In genomic region chr1:66351474-66351873, GRCh38 we compare ENCODE assay signal across 1 cellular context.
TF ChIP-seq lines count a peak whose summit lies in the region.

No MANE protein-coding gene starts in this region.

TF ChIP-seq in GM12878, 131 proteins besides CTCF, POLR2A, EP300 and RAD21 (continued from another document and continues in another):
- TF ChIP-seq JUNB (IDR thresholded peaks at IDR 0.05), result no peak
- no peak for TF ChIP-seq ELK1 (IDR thresholded peaks at IDR 0.05; ENCODE audit: low read depth, low read length)
- TF ChIP-seq CREM (IDR thresholded peaks at IDR 0.05; ENCODE audit: low read depth), result no peak
- no peak for TF ChIP-seq RELA (IDR thresholded peaks at IDR 0.05; ENCODE audit: borderline replicate concordance, partially characterized antibody)
- no peak for TF ChIP-seq BCL11A (IDR thresholded peaks at IDR 0.05; ENCODE audit: low read depth, low read length)
- TF ChIP-seq TCF12 (IDR thresholded peaks at IDR 0.05; ENCODE audit: low read depth, low read length), result no peak
- TF ChIP-seq NR2C1 (IDR thresholded peaks at IDR 0.05), result no peak
- TF ChIP-seq FOXM1 (IDR thresholded peaks at IDR 0.05; ENCODE audit: low read depth, low read length), result no peak
- TF ChIP-seq SUPT20H (IDR thresholded peaks at IDR 0.05; ENCODE audit: borderline replicate concordance, control insufficient read depth, low read depth, low read length), result no peak
- TF ChIP-seq USF1 (IDR thresholded peaks at IDR 0.05; ENCODE audit: borderline replicate concordance, extremely low read length, insufficient read depth, low read depth, low read length), result no peak
- no peak for TF ChIP-seq MTA2 (IDR thresholded peaks at IDR 0.05; ENCODE audit: low read depth)
- TF ChIP-seq PAX5 (IDR thresholded peaks at IDR 0.05; ENCODE audit: borderline replicate concordance, low read depth, low read length), result no peak
- TF ChIP-seq MYC (IDR thresholded peaks at IDR 0.05; ENCODE audit: insufficient read depth, insufficient read length, insufficient replicate concordance, low read length, severe bottlenecking), result no peak
- TF ChIP-seq BHLHE40 (IDR thresholded peaks at IDR 0.05; ENCODE audit: borderline replicate concordance in 1 of 2, low read depth in 2 of 2, low read length in 1 of 2), result no peak
- TF ChIP-seq PBX3 (IDR thresholded peaks at IDR 0.05; ENCODE audit: insufficient replicate concordance, low read depth, low read length), result no peak
- TF ChIP-seq POLR2AphosphoS5 (IDR thresholded peaks at IDR 0.05; ENCODE audit: low read length), result 0 out of 2 replicates have a peak, but pooled peaks have one; percentile 53
- TF ChIP-seq TAF1 (IDR thresholded peaks at IDR 0.05; ENCODE audit: borderline replicate concordance, low read depth, low read length), result no peak
- TF ChIP-seq ZBTB11 (CRISPR knock-in tag; IDR thresholded peaks at IDR 0.05), result no peak
- no peak for TF ChIP-seq ZBTB4 (CRISPR knock-in tag; IDR thresholded peaks at IDR 0.05)
- TF ChIP-seq POLR2AphosphoS2 (IDR thresholded peaks at IDR 0.05; ENCODE audit: low read depth, low read length), result no peak
- TF ChIP-seq MLLT1 (IDR thresholded peaks at IDR 0.05), result no peak
- no peak for TF ChIP-seq SRF (IDR thresholded peaks at IDR 0.05; ENCODE audit: low read depth in 2 of 2, low read length in 2 of 2)
- TF ChIP-seq ZBED1 (IDR thresholded peaks at IDR 0.05; ENCODE audit: borderline replicate concordance), result no peak
- TF ChIP-seq IRF3 (IDR thresholded peaks at IDR 0.05), result no peak
- TF ChIP-seq SPI1 (IDR thresholded peaks at IDR 0.05; ENCODE audit: borderline replicate concordance, insufficient read depth, low read depth, low read length), result no peak
- no peak for TF ChIP-seq CEBPZ (IDR thresholded peaks at IDR 0.05; ENCODE audit: low read depth, low read length)
- 0 out of 2 replicates have a peak, but pooled peaks have one; percentile 14 for TF ChIP-seq EED (IDR thresholded peaks at IDR 0.05; ENCODE audit: low read depth)
- TF ChIP-seq TARDBP (IDR thresholded peaks at IDR 0.05; ENCODE audit: borderline replicate concordance), result no peak
- peak; percentile 23; the same call in 1 of the 2 replicates for TF ChIP-seq PML (IDR thresholded peaks at IDR 0.05; ENCODE audit: low read length)
- TF ChIP-seq ZNF217 (IDR thresholded peaks at IDR 0.05), result no peak
- no peak for TF ChIP-seq PKNOX1 (IDR thresholded peaks at IDR 0.05)
- TF ChIP-seq ZZZ3 (IDR thresholded peaks at IDR 0.05; ENCODE audit: control insufficient read depth, insufficient read length, low read depth), result no peak
- no peak for TF ChIP-seq KAT2A (conservative IDR thresholded peaks at IDR 0.05; ENCODE audit: control insufficient read depth, low read depth, low read length)
- no peak for TF ChIP-seq MEF2A (IDR thresholded peaks at IDR 0.05; ENCODE audit: insufficient read depth, low read depth, low read length)
- no peak for TF ChIP-seq MXI1 (IDR thresholded peaks at IDR 0.05; ENCODE audit: low read depth, low read length)
- no peak for TF ChIP-seq YBX1 (IDR thresholded peaks at IDR 0.05)
- no peak for TF ChIP-seq ZNF24 (IDR thresholded peaks at IDR 0.05)
- TF ChIP-seq SUZ12 (IDR thresholded peaks at IDR 0.05; ENCODE audit: unreplicated experiment), result no peak
- TF ChIP-seq NFXL1 (IDR thresholded peaks at IDR 0.05; ENCODE audit: borderline replicate concordance), result no peak
- no peak for TF ChIP-seq CBFB (IDR thresholded peaks at IDR 0.05; ENCODE audit: low read depth)
- TF ChIP-seq NFYA (IDR thresholded peaks at IDR 0.05; ENCODE audit: borderline replicate concordance, low read depth, low read length), result no peak
- TF ChIP-seq CHD2 (IDR thresholded peaks at IDR 0.05; ENCODE audit: borderline replicate concordance, low read depth, low read length), result no peak
- TF ChIP-seq RELB (IDR thresholded peaks at IDR 0.05; ENCODE audit: low read depth), result no peak
- no peak for TF ChIP-seq ZNF207 (IDR thresholded peaks at IDR 0.05; ENCODE audit: borderline replicate concordance)
- TF ChIP-seq WRNIP1 (IDR thresholded peaks at IDR 0.05; ENCODE audit: borderline replicate concordance, low read depth, low read length), result no peak
